In genomic region chr10:14953452-14954000, GRCh38 we compare ENCODE assay signal across 8 cellular contexts. TPM values are rescaled to one million over a fixed set of nuclear protein-coding genes. Genes with fewer than 3 reads are reported as not detected.
A peak's percentile ranks its signal among the peaks of the same experiment; 100 is the strongest.
DNase-seq lines count a peak whose midpoint lies in the region; ATAC-seq and TF ChIP-seq lines count a peak whose summit lies in the region.

No MANE protein-coding gene starts in this region.

- ATAC-seq in GM19035 (IDR thresholded peaks at IDR 0.05; ENCODE audit: unreplicated experiment) (peak; percentile 44), HG03175 (IDR thresholded peaks at IDR 0.05; ENCODE audit: unreplicated experiment) (peak; percentile 56)
- ATAC-seq in effector memory CD8-positive, alpha-beta T cell (replicated peaks), result peak; percentile 49

- peaks cover 30 to 40% of the 10 kb centered on the region in 2 donors for H3K4me1 Mint-ChIP-seq in effector memory CD8-positive, alpha-beta T cell (ENCODE audit: low read depth in 2 of 2)
- H3K4me1 Mint-ChIP-seq in mesothelial cell of epicardium, result peaks cover 18% of the 10 kb centered on the region

- H3K4me3 Mint-ChIP-seq in effector memory CD8-positive, alpha-beta T cell, result peak overlapping the region; percentile 92 to 95
- H3K4me3 Mint-ChIP-seq in mesothelial cell of epicardium, result peak overlapping the region; percentile 88

- peak; percentile 47 for DNase-seq in CMK (ENCODE audit: low read depth)
- peak; percentile 43 for DNase-seq in SK-MEL-5 (ENCODE audit: low read depth, low spot score)
- DNase-seq in effector memory CD8-positive, alpha-beta T cell, result no peak
- peak in 1 of 2 experiments; percentile 29 for DNase-seq in mesothelial cell of epicardium (ENCODE audit: low spot score in 2 of 2, unreplicated experiment in 2 of 2)
- peak; percentile 60 for DNase-seq in ureter (ENCODE audit: low spot score)
- DNase-seq in activated gamma-delta T cell (lab: John Stamatoyannopoulos, UW), result no peak

- TF ChIP-seq CTCF in mesothelial cell of epicardium (IDR thresholded peaks at IDR 0.05; ENCODE audit: unreplicated experiment), result no peak

- H3K36me3 Mint-ChIP-seq in effector memory CD8-positive, alpha-beta T cell (ENCODE audit: insufficient read depth), result peaks cover 17% of the 10 kb centered on the region
- H3K36me3 Mint-ChIP-seq in mesothelial cell of epicardium, result peaks cover 2% of the 10 kb centered on the region

- H3K27ac Mint-ChIP-seq in effector memory CD8-positive, alpha-beta T cell, result peak overlapping the region; percentile 95 to 96
- peak overlapping the region; percentile 98 for H3K27ac Mint-ChIP-seq in mesothelial cell of epicardium

- H3K9me3 Mint-ChIP-seq in effector memory CD8-positive, alpha-beta T cell, result no peaks in the 10 kb centered on the region
- H3K9me3 Mint-ChIP-seq in mesothelial cell of epicardium, result no peaks in the 10 kb centered on the region

- in situ Hi-C loops in SK-MEL-5 (cut with HindIII; ENCODE audit: low pct_unique_long_range_greater_than_20kb, low sequenced_read_pairs), result no loop called here

- H3K27me3 Mint-ChIP-seq in effector memory CD8-positive, alpha-beta T cell, result no peaks in the 10 kb centered on the region
- no peaks in the 10 kb centered on the region for H3K27me3 Mint-ChIP-seq in mesothelial cell of epicardium (ENCODE audit: low read depth)

RNA-seq across cellular contexts. Expression of gene DCLRE1C, which starts 0.4 kb away (rescaled TPM):
- 14.0 and 15.8 TPM in 2 replicates for total RNA-seq in SK-MEL-5 (2014; rRNA removed; shearing (Covaris generic))
- 9.1 and 10.5 TPM in 2 replicates for polyA plus RNA-seq in SK-MEL-5 (2015; cell fraction: cytosol; rRNA removed)
- polyA plus RNA-seq in SK-MEL-5 (2015; cell fraction: nucleus; rRNA removed), result 13.5 and 15.3 TPM in 2 replicates
- total RNA-seq in mesothelial cell of epicardium, result 9.4 to 11.9 TPM (median 10.5 TPM) in 3 replicates
- 21.6 TPM for total RNA-seq in ureter

RNA-seq across cellular contexts. Expression of gene MEIG1, which starts 5.7 kb away (rescaled TPM):
- not detected in 2 replicates for total RNA-seq in SK-MEL-5 (2014; rRNA removed; shearing (Covaris generic))
- polyA plus RNA-seq in SK-MEL-5 (2015; cell fraction: cytosol; rRNA removed), result not detected in 2 replicates
- not detected in 2 replicates for polyA plus RNA-seq in SK-MEL-5 (2015; cell fraction: nucleus; rRNA removed)
- total RNA-seq in mesothelial cell of epicardium (0.56 to 0.77 TPM in 2 of 3 replicates, not detected in the other), ureter (1.1 TPM)

Comparison
In these comparisons a context has a peak if more than half of its experiments do, and no peak if none do; other contexts are left out.
1. DNase-seq: peak in CMK (single experiment), SK-MEL-5 (single experiment) and ureter (single experiment); none in effector memory CD8-positive, alpha-beta T cell (0 of 3) and activated gamma-delta T cell (single experiment).
2. Peak in every context shown above with its lines, with median percentiles within 50 percentile points of each other: ATAC-seq.